ENCODE assay signal across 8 cellular contexts in genomic region chr11:9265211-9266131, GRCh38. TPM values are rescaled to one million over a fixed set of nuclear protein-coding genes. Genes with fewer than 3 reads are reported as not detected.
DNase-seq lines count a peak whose midpoint lies in the region; ATAC-seq and TF ChIP-seq lines count a peak whose summit lies in the region.

DENND5A (minus strand) TSS chr11:9265350; CDS start chr11:9265069, 281 bp downstream.

- no peaks in the 10 kb centered on the region for H3K9me3 Mint-ChIP-seq in neural crest cell

- no peaks in the 10 kb centered on the region for H3K27me3 Mint-ChIP-seq in neural crest cell (ENCODE audit: low read depth)

- peak within 1 kb of the TSS; percentile 87 for H3K27ac ChIP-seq in temporal lobe (ENCODE audit: low read depth, low read length)

- H3K36me3 ChIP-seq in BE2C = no peaks in the 10 kb centered on the region

- H3K4me3 Mint-ChIP-seq in neural crest cell = peak within 1 kb of the TSS; percentile 96

- no peaks in the 10 kb centered on the region for H3K27me3 ChIP-seq in BE2C

- no peaks in the 10 kb centered on the region for H3K4me1 ChIP-seq in BE2C

- H3K27ac Mint-ChIP-seq in neural crest cell (ENCODE audit: unreplicated experiment) = peak within 1 kb of the TSS; percentile 99

- peak within 1 kb of the TSS; percentile 77 for H3K4me3 ChIP-seq in BE2C (ENCODE audit: low read depth, low read length)

- H3K9me3 ChIP-seq in BE2C = no peaks in the 10 kb centered on the region

- no peak for TF ChIP-seq CTCF in BE2C (IDR thresholded peaks at IDR 0.05; ENCODE audit: low read depth, low read length)
- no peak for TF ChIP-seq CTCF in neural crest cell (conservative IDR thresholded peaks at IDR 0.05)

- peaks cover 2% of the 10 kb centered on the region for H3K36me3 Mint-ChIP-seq in neural crest cell (ENCODE audit: low read depth)

- DNase-seq in BE2C (peak; percentile 86), Kasumi-1 (lab: John Stamatoyannopoulos, UW) (peak; percentile 76 to 84), SHP77 treated with DMSO at 0.1 percent for 48 hours (lab: John Stamatoyannopoulos, UW) (peak; percentile 19), foreskin melanocyte (peak; percentile 65), neural crest cell (ENCODE audit: low read depth, low spot score) (peak; percentile 75)
- DNase-seq in activated naive CD4-positive, alpha-beta T cell treated with Interleukin-2 at 50 U/mL for 16 hours = peak; percentile 63

- peak; percentile 52 for ATAC-seq in GM19455 (IDR thresholded peaks at IDR 0.05; ENCODE audit: unreplicated experiment)

- peaks cover 51% of the 10 kb centered on the region for H3K4me1 Mint-ChIP-seq in neural crest cell

RNA-seq across cellular contexts. Expression of gene DENND5A, which starts in this region (rescaled TPM):
- polyA plus RNA-seq in BE2C (2012; ENCODE audit: insufficient read depth, insufficient read length, low read depth) = 15.0 TPM
- total RNA-seq in neural crest cell (113 and 116 TPM in 2 replicates), temporal lobe (108 TPM)

Comparison
In these comparisons a context has a peak if more than half of its experiments do, and no peak if none do; other contexts are left out.
1. Peak in every context shown above with its lines: DNase-seq, ATAC-seq, H3K4me3 ChIP-seq and H3K27ac ChIP-seq.
2. DNase-seq: peak in every context shown above with its lines; median percentile 86 in BE2C; 80 in Kasumi-1; 75 in neural crest cell; 65 in foreskin melanocyte; 63 in activated naive CD4-positive, alpha-beta T cell treated with Interleukin-2 at 50 U/mL for 16 hours; 19 in SHP77 treated with DMSO at 0.1 percent for 48 hours.